In genomic region chr3:2772803-2773202, GRCh38 we compare ENCODE assay signal across 1 cellular context.
TF ChIP-seq lines count a peak whose summit lies in the region.

No MANE protein-coding gene starts in this region.

TF ChIP-seq in SK-N-SH, 30 proteins besides CTCF, POLR2A, EP300 and RAD21 (continued from another document):
- TF ChIP-seq MXI1 (IDR thresholded peaks at IDR 0.05; ENCODE audit: low read depth, low read length) (0 out of 2 replicates have a peak, but pooled peaks have one; percentile 38), RXRA (IDR thresholded peaks at IDR 0.05; ENCODE audit: borderline replicate concordance, low read depth) (no peak), USF2 (IDR thresholded peaks at IDR 0.05; ENCODE audit: borderline replicate concordance, low read depth, low read length) (no peak), USF1 (IDR thresholded peaks at IDR 0.05; ENCODE audit: borderline replicate concordance, low read depth) (no peak), GATA2 (CRISPR knock-in tag; IDR thresholded peaks at IDR 0.05) (peak; percentile 91), EZH2phosphoT487 (IDR thresholded peaks at IDR 0.05; ENCODE audit: borderline replicate concordance, low read depth) (no peak), MEF2A (IDR thresholded peaks at IDR 0.05; ENCODE audit: borderline replicate concordance, low read depth) (no peak), RCOR1 (IDR thresholded peaks at IDR 0.05; ENCODE audit: low read length) (peak; percentile 82), CHD2 (IDR thresholded peaks at IDR 0.05; ENCODE audit: low read length, partially characterized antibody) (peak; percentile 47), NRF1 (IDR thresholded peaks at IDR 0.05; ENCODE audit: low read depth, low read length) (no peak), ZBTB33 (IDR thresholded peaks at IDR 0.05; ENCODE audit: borderline replicate concordance, low read depth) (no peak)
